ENCODE assay signal across 8 cellular contexts in genomic region chr10:96292971-96293909, GRCh38. TPM values are rescaled to one million over a fixed set of nuclear protein-coding genes. Genes with fewer than 3 reads are reported as not detected.
DNase-seq lines count a peak whose midpoint lies in the region; ATAC-seq and TF ChIP-seq lines count a peak whose summit lies in the region.

No MANE protein-coding gene starts in this region.

- H3K27ac Mint-ChIP-seq in activated CD4-positive, alpha-beta T cell treated with anti-CD3 and anti-CD28 coated beads for 36 hours: no peak overlapping the region
- no peak overlapping the region for H3K27ac Mint-ChIP-seq in GM23338
- H3K27ac Mint-ChIP-seq in activated naive CD8-positive, alpha-beta T cell treated with anti-CD3 and anti-CD28 coated beads, Interleukin-2, amount 50 U/mL, for 24 hours: no peak overlapping the region
- peak overlapping the region in 1 of 2 donors; percentile 21 for H3K27ac Mint-ChIP-seq in stimulated activated naive CD8-positive, alpha-beta T cell treated with anti-CD3 and anti-CD28 coated beads, Interleukin-15, amount 100 ng/mL, for 72 hours

- H3K79me2 ChIP-seq in GM23338 (replicated peaks; ENCODE audit: insufficient read depth): no peaks in the 10 kb centered on the region

- TF ChIP-seq CTCF in GM23338 (conservative IDR thresholded peaks at IDR 0.05; ENCODE audit: low read depth in 2 of 2) (peak; percentile 64 to 67), NB4 (IDR thresholded peaks at IDR 0.05; ENCODE audit: low read depth, low read length) (peak; percentile 50)

- peak; percentile 84 for ATAC-seq in activated CD4-positive, alpha-beta T cell treated with anti-CD3 and anti-CD28 coated beads for 36 hours
- ATAC-seq in GM23338: peak; percentile 94
- ATAC-seq in activated naive CD8-positive, alpha-beta T cell treated with anti-CD3 and anti-CD28 coated beads, Interleukin-2, amount 50 U/mL, for 24 hours: peak; percentile 63
- peak; percentile 76 for ATAC-seq in stimulated activated naive CD8-positive, alpha-beta T cell treated with anti-CD3 and anti-CD28 coated beads, Interleukin-15, amount 100 ng/mL, for 72 hours
- ATAC-seq in GM18870 (IDR thresholded peaks at IDR 0.05; ENCODE audit: unreplicated experiment): no peak

- no peak for TF ChIP-seq POLR2A in NB4 (IDR thresholded peaks at IDR 0.05; ENCODE audit: extremely low read depth, insufficient read length)

- no peaks in the 10 kb centered on the region for H3K36me3 ChIP-seq in GM23338 (ENCODE audit: insufficient read depth)

- no peaks in the 10 kb centered on the region for H3K27me3 Mint-ChIP-seq in activated CD4-positive, alpha-beta T cell treated with anti-CD3 and anti-CD28 coated beads for 36 hours
- H3K27me3 Mint-ChIP-seq in GM23338 (ENCODE audit: insufficient read depth, low read depth, poor library complexity): no peaks in the 10 kb centered on the region
- H3K27me3 Mint-ChIP-seq in activated naive CD8-positive, alpha-beta T cell treated with anti-CD3 and anti-CD28 coated beads, Interleukin-2, amount 50 U/mL, for 24 hours: peaks cover 2% of the 10 kb centered on the region
- H3K27me3 Mint-ChIP-seq in stimulated activated naive CD8-positive, alpha-beta T cell treated with anti-CD3 and anti-CD28 coated beads, Interleukin-15, amount 100 ng/mL, for 72 hours: no peaks in the 10 kb centered on the region

- POLR2A ChIA-PET in activated CD4-positive, alpha-beta T cell treated with anti-CD3 and anti-CD28 coated beads for 36 hours (lab: Charles Lee): no interaction called here

- H3K4me3 ChIP-seq in GM23338 (no peak overlapping the region), NB4 (ENCODE audit: low read depth, low read length) (no peak overlapping the region)

- no peak overlapping the region for H3K4me3 Mint-ChIP-seq in activated CD4-positive, alpha-beta T cell treated with anti-CD3 and anti-CD28 coated beads for 36 hours
- no peak overlapping the region for H3K4me3 Mint-ChIP-seq in GM23338
- no peak overlapping the region for H3K4me3 Mint-ChIP-seq in activated naive CD8-positive, alpha-beta T cell treated with anti-CD3 and anti-CD28 coated beads, Interleukin-2, amount 50 U/mL, for 24 hours
- no peak overlapping the region for H3K4me3 Mint-ChIP-seq in stimulated activated naive CD8-positive, alpha-beta T cell treated with anti-CD3 and anti-CD28 coated beads, Interleukin-15, amount 100 ng/mL, for 72 hours

- no peaks in the 10 kb centered on the region for H3K9me3 Mint-ChIP-seq in activated CD4-positive, alpha-beta T cell treated with anti-CD3 and anti-CD28 coated beads for 36 hours (ENCODE audit: low read depth)
- no peaks in the 10 kb centered on the region for H3K9me3 Mint-ChIP-seq in GM23338
- H3K9me3 Mint-ChIP-seq in activated naive CD8-positive, alpha-beta T cell treated with anti-CD3 and anti-CD28 coated beads, Interleukin-2, amount 50 U/mL, for 24 hours: no peaks in the 10 kb centered on the region
- H3K9me3 Mint-ChIP-seq in stimulated activated naive CD8-positive, alpha-beta T cell treated with anti-CD3 and anti-CD28 coated beads, Interleukin-15, amount 100 ng/mL, for 72 hours: no peaks in the 10 kb centered on the region

- intact Hi-C loops in activated CD4-positive, alpha-beta T cell treated with anti-CD3 and anti-CD28 coated beads for 36 hours (cut with DNase I, micrococcal nuclease): loop anchor here (1.0 to 10.0 kb wide), 3 partner anchors 64 to 598 kb away; partner anchors contain the start of gene TCTN3 (in 1 of the 2)

- H3K36me3 Mint-ChIP-seq in activated CD4-positive, alpha-beta T cell treated with anti-CD3 and anti-CD28 coated beads for 36 hours (ENCODE audit: low read depth): no peaks in the 10 kb centered on the region
- no peaks in the 10 kb centered on the region for H3K36me3 Mint-ChIP-seq in GM23338 (ENCODE audit: low read depth)
- H3K36me3 Mint-ChIP-seq in activated naive CD8-positive, alpha-beta T cell treated with anti-CD3 and anti-CD28 coated beads, Interleukin-2, amount 50 U/mL, for 24 hours (ENCODE audit: low read depth): no peaks in the 10 kb centered on the region

- peak; percentile 36 for DNase-seq in activated CD4-positive, alpha-beta T cell treated with anti-CD3 and anti-CD28 coated beads for 36 hours
- DNase-seq in activated CD4-positive, alpha-beta T cell treated with anti-CD3 and anti-CD28 coated beads for 1 hour: no peak
- peak; percentile 78 for DNase-seq in GM23338 (ENCODE audit: low spot score)
- peak; percentile 59 for DNase-seq in NB4 (ENCODE audit: low read depth)
- DNase-seq in activated naive CD8-positive, alpha-beta T cell treated with anti-CD3 and anti-CD28 coated beads, Interleukin-2, amount 50 U/mL, for 24 hours: no peak
- peak; percentile 22 for DNase-seq in hepatic stellate cell (ENCODE audit: low spot score)
- no peak for DNase-seq in stimulated activated naive CD8-positive, alpha-beta T cell treated with anti-CD3 and anti-CD28 coated beads, Interleukin-15, amount 100 ng/mL, for 72 hours

- H3K27ac ChIP-seq in GM23338 (ENCODE audit: low read depth): no peak overlapping the region

- H3K9me2 ChIP-seq in GM23338 (ENCODE audit: insufficient read depth): no peaks in the 10 kb centered on the region

- no peaks in the 10 kb centered on the region; the same call in none of the 2 replicates for H3K4me1 ChIP-seq in GM23338 (ENCODE audit: insufficient read depth)

- no peaks in the 10 kb centered on the region for H3K27me3 ChIP-seq in GM23338 (ENCODE audit: insufficient read depth)

- H4K20me1 ChIP-seq in GM23338 (replicated peaks; ENCODE audit: insufficient read depth): no peaks in the 10 kb centered on the region

- H3F3A ChIP-seq in GM23338 (replicated peaks; ENCODE audit: low read depth): no peaks in the 10 kb centered on the region

- peaks cover 26% of the 10 kb centered on the region for H3K4me1 Mint-ChIP-seq in activated CD4-positive, alpha-beta T cell treated with anti-CD3 and anti-CD28 coated beads for 36 hours
- H3K4me1 Mint-ChIP-seq in GM23338: peaks cover 9% of the 10 kb centered on the region
- peaks cover 21% of the 10 kb centered on the region for H3K4me1 Mint-ChIP-seq in activated naive CD8-positive, alpha-beta T cell treated with anti-CD3 and anti-CD28 coated beads, Interleukin-2, amount 50 U/mL, for 24 hours
- peaks cover 35% of the 10 kb centered on the region for H3K4me1 Mint-ChIP-seq in stimulated activated naive CD8-positive, alpha-beta T cell treated with anti-CD3 and anti-CD28 coated beads, Interleukin-15, amount 100 ng/mL, for 72 hours

- peak overlapping the region; percentile 23; the same call in 1 of the 2 replicates for H2AFZ ChIP-seq in GM23338

- no peak overlapping the region for H3K4me2 ChIP-seq in GM23338

- CTCF ChIA-PET in activated CD4-positive, alpha-beta T cell treated with anti-CD3 and anti-CD28 coated beads for 36 hours (lab: Charles Lee): interaction anchor here (0.7 to 6.8 kb wide), 13 partner anchors 8 to 409 kb away, joined by 3 to 64 read pairs (median 4); partner anchors contain the start of gene DNTT

RNA-seq across cellular contexts. Expression of gene DNTT, which starts 11.0 kb away (rescaled TPM):
- not detected for total RNA-seq in activated CD4-positive, alpha-beta T cell treated with anti-CD3 and anti-CD28 coated beads for 36 hours
- not detected in 2 replicates for total RNA-seq in GM23338 (2014; rRNA removed; shearing (Covaris generic))
- not detected in 2 replicates for polyA plus RNA-seq in GM23338 (2016; fragmentation: Nextera tagmentation; extraction: Ambion mirVana)

RNA-seq across cellular contexts. Expression of gene BLNK, which starts 21.9 kb away (rescaled TPM):
- total RNA-seq in activated CD4-positive, alpha-beta T cell treated with anti-CD3 and anti-CD28 coated beads for 36 hours: not detected
- not detected in 2 replicates for total RNA-seq in GM23338 (2014; rRNA removed; shearing (Covaris generic))
- polyA plus RNA-seq in GM23338 (2016; fragmentation: Nextera tagmentation; extraction: Ambion mirVana): 0.11 and 0.40 TPM in 2 replicates

Comparison
In these comparisons a context has a peak if more than half of its experiments do, and no peak if none do; other contexts are left out.
1. DNase-seq: peak in activated CD4-positive, alpha-beta T cell treated with anti-CD3 and anti-CD28 coated beads for 36 hours (single experiment), GM23338 (single experiment), NB4 (single experiment) and hepatic stellate cell (single experiment); none in activated CD4-positive, alpha-beta T cell treated with anti-CD3 and anti-CD28 coated beads for 1 hour (single experiment), activated naive CD8-positive, alpha-beta T cell treated with anti-CD3 and anti-CD28 coated beads, Interleukin-2, amount 50 U/mL, for 24 hours (single experiment) and stimulated activated naive CD8-positive, alpha-beta T cell treated with anti-CD3 and anti-CD28 coated beads, Interleukin-15, amount 100 ng/mL, for 72 hours (0 of 2).